21 cellular contexts compared by ENCODE assay signal in the genomic region with DNA sequence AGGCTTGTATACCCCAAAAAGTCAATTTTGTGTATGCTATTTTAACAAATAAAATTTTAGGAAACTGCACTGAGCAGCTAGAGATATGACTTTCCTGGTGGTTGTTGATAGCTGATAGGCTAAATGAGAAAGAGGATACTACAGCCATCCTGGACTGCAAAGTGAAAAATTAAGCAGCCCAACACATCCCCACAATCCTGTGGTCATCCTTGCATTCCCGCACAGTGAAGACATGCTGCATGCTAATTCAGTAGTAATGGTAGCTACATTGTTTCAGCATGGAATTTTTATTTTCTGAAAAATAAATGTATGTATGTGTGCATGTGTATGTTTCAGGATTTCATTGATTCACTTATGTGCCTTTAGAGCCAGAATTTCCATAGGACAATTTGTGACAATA.
"Had no signal": no experiment of that assay in that cellular context is flagged by ENCODE, and none has a peak within 500 bp of the region (broad histone marks: within the 10 kb centered on the region; RNA-seq: fewer than 3 reads in every experiment).

No MANE protein-coding gene starts in this region.

- H3K9me3 ChIP-seq: right atrium auricular region, suprapubic skin had no signal

- H3K4me1 Mint-ChIP-seq: activated CD4-positive, alpha-beta T cell treated with anti-CD3 and anti-CD28 coated beads, Interleukin-2, amount 10 ng/mL, durations not matched to agents 7 days and 5 days; activated naive CD8-positive, alpha-beta T cell treated with anti-CD3 and anti-CD28 coated beads for 36 hours had no signal

- ATAC-seq: left ventricle myocardium superior; stimulated activated naive CD8-positive, alpha-beta T cell treated with anti-CD3 and anti-CD28 coated beads, Interleukin-15, Interleukin-2, amounts not matched to agents 100 U/mL and 50 U/mL, for 24 hours had no signal

- H3K79me2 ChIP-seq: hepatocyte had no signal

- H3K36me3 ChIP-seq: right atrium auricular region, suprapubic skin had no signal

- H3K27ac Mint-ChIP-seq: activated CD4-positive, alpha-beta T cell treated with anti-CD3 and anti-CD28 coated beads, Interleukin-2, amount 10 ng/mL, durations not matched to agents 7 days and 5 days; activated naive CD8-positive, alpha-beta T cell treated with anti-CD3 and anti-CD28 coated beads for 36 hours; endodermal cell; memory B cell; nephron had no signal

- DNase-seq: activated CD4-positive, alpha-beta T cell treated with anti-CD3 and anti-CD28 coated beads, Interleukin-2, amount 10 ng/mL, durations not matched to agents 7 days and 5 days; activated CD4-positive, CD25-positive, alpha-beta regulatory T cell; activated CD8-positive, alpha-beta memory T cell treated with anti-CD3 and anti-CD28 coated beads, Interleukin-2, amount 50 U/mL, for 48 hours; activated gamma-delta T cell treated with Interleukin-2 at 50 U/mL for 16 hours; activated naive CD8-positive, alpha-beta T cell treated with anti-CD3 and anti-CD28 coated beads for 36 hours; dorsolateral prefrontal cortex; endodermal cell; erythroblast; kidney; left ventricle myocardium superior; occipital lobe; stimulated activated CD4-positive, alpha-beta T cell treated with anti-CD3 and anti-CD28 coated beads, Interleukin-15, amount 100 ng/mL, for 24 hours; stimulated activated CD4-positive, alpha-beta T cell treated with anti-CD3 and anti-CD28 coated beads, Interleukin-4, amount 100 ng/mL, for 24 hours; stimulated activated naive CD8-positive, alpha-beta T cell treated with anti-CD3 and anti-CD28 coated beads, Interleukin-15, Interleukin-2, amounts not matched to agents 100 U/mL and 50 U/mL, for 24 hours; trophoblast cell had no signal

- H3K4me2 ChIP-seq: hepatocyte had no signal

- H3K36me3 Mint-ChIP-seq: activated naive CD8-positive, alpha-beta T cell treated with anti-CD3 and anti-CD28 coated beads for 36 hours had no signal

- H3K4me1 ChIP-seq: right atrium auricular region, suprapubic skin had no signal

- H3K27me3 Mint-ChIP-seq: activated naive CD8-positive, alpha-beta T cell treated with anti-CD3 and anti-CD28 coated beads for 36 hours; memory B cell had no signal

- H3K27ac ChIP-seq: dorsolateral prefrontal cortex, hepatocyte, right atrium auricular region, suprapubic skin had no signal

- H2AFZ ChIP-seq: hepatocyte had no signal

- H3K4me3 Mint-ChIP-seq: activated CD4-positive, alpha-beta T cell treated with anti-CD3 and anti-CD28 coated beads, Interleukin-2, amount 10 ng/mL, durations not matched to agents 7 days and 5 days; activated naive CD8-positive, alpha-beta T cell treated with anti-CD3 and anti-CD28 coated beads for 36 hours; endodermal cell; memory B cell; nephron had no signal

- H3K9me3 Mint-ChIP-seq: activated CD4-positive, alpha-beta T cell treated with anti-CD3 and anti-CD28 coated beads, Interleukin-2, amount 10 ng/mL, durations not matched to agents 7 days and 5 days; endodermal cell; memory B cell; nephron had no signal

- H3K27me3 ChIP-seq: dorsolateral prefrontal cortex, hepatocyte, right atrium auricular region, suprapubic skin had no signal

- H3K4me3 ChIP-seq: dorsolateral prefrontal cortex, hepatocyte, right atrium auricular region, skin epidermis, suprapubic skin had no signal
